ENCODE assay signal across 21 cellular contexts in genomic region chr5:80156156-80156555, GRCh38.
DNase-seq lines count a peak whose midpoint lies in the region; ATAC-seq and TF ChIP-seq lines count a peak whose summit lies in the region.
"Had no signal": no experiment of that assay in that cellular context is flagged by ENCODE, and none has a peak within 500 bp of the region (broad histone marks: within the 10 kb centered on the region; RNA-seq: fewer than 3 reads in every experiment).

No MANE protein-coding gene starts in this region.

- in situ Hi-C loops in KBM-7 (cut with MboI; ENCODE audit: low pct_unique_long_range_greater_than_20kb, low sequenced_read_pairs) = no loop called here

- peak overlapping the region in 35 of 59 donors; percentile 6 to 92 (median 41) for H3K27ac ChIP-seq in dorsolateral prefrontal cortex
- peak overlapping the region; percentile 14 for H3K27ac ChIP-seq in trophoblast cell (ENCODE audit: low read depth, low read length)
- no peak overlapping the region for H3K27ac ChIP-seq in H9 (ENCODE audit: insufficient read length, low read depth, low read length)
- H3K27ac ChIP-seq: A549, epithelial cell of prostate, Peyer's patch, VCaP had no signal

- peaks cover 1% of the 10 kb centered on the region for H3K9me3 ChIP-seq in trophoblast cell (ENCODE audit: insufficient read depth, low read depth, low read length)
- no peaks in the 10 kb centered on the region for H3K9me3 ChIP-seq in H9 (ENCODE audit: control insufficient read depth, low read depth, low read length)
- H3K9me3 ChIP-seq: A549, Peyer's patch had no signal

- no peak overlapping the region for H4K8ac ChIP-seq in trophoblast cell (ENCODE audit: low read depth, low read length)
- no peak overlapping the region for H4K8ac ChIP-seq in H9 (replicated peaks; ENCODE audit: insufficient read length, low read depth, low read length)

- H2BK20ac ChIP-seq in H9 (ENCODE audit: low read depth, low read length, poor library complexity, severe bottlenecking) = no peak overlapping the region

- no peak overlapping the region for H3K14ac ChIP-seq in trophoblast cell (ENCODE audit: low read length)
- H3K14ac ChIP-seq in H9 (ENCODE audit: insufficient read depth, low read length) = no peak overlapping the region

- H4K91ac ChIP-seq in trophoblast cell (ENCODE audit: low read depth, low read length) = no peak overlapping the region
- no peak overlapping the region for H4K91ac ChIP-seq in H9 (ENCODE audit: insufficient read length, low read depth, low read length)

- H3K56ac ChIP-seq in H9 (ENCODE audit: insufficient read length, low read depth, low read length) = no peak overlapping the region

- peaks cover 1 to 10% of the 10 kb centered on the region in 2 experiments for H3K4me1 ChIP-seq in trophoblast cell (ENCODE audit: control insufficient read depth in 1 of 2, insufficient read depth in 2 of 2, low read length in 2 of 2)
- peaks cover 13% of the 10 kb centered on the region for H3K4me1 ChIP-seq in H9 (ENCODE audit: insufficient read depth, low read length)
- H3K4me1 ChIP-seq: A549, Peyer's patch had no signal

- H3K36me3 ChIP-seq in trophoblast cell (ENCODE audit: control insufficient read depth in 1 of 2, insufficient read depth in 2 of 2, low read length in 2 of 2) = peaks cover 28 to 37% of the 10 kb centered on the region in 2 experiments

- H3K27me3 Mint-ChIP-seq in activated naive CD4-positive, alpha-beta T cell treated with anti-CD3 and anti-CD28 coated beads, Interleukin-2, amount 50 U/mL, for 24 hours = no peaks in the 10 kb centered on the region
- H3K27me3 Mint-ChIP-seq in H9 (ENCODE audit: low read depth) = no peaks in the 10 kb centered on the region
- H3K27me3 Mint-ChIP-seq: CD4-positive, CD25-positive, alpha-beta regulatory T cell; stimulated activated memory B cell treated with anti-CD40 and anti-IgM and Interleukin-4, amounts not matched to agents 10 μg/mL and 1 μg/mL and 100 μg/mL, for 72 hours had no signal

- H4K12ac ChIP-seq in trophoblast cell (ENCODE audit: low read depth, low read length) = no peak overlapping the region

- peak overlapping the region; percentile 77 for H3K27ac Mint-ChIP-seq in activated naive CD4-positive, alpha-beta T cell treated with anti-CD3 and anti-CD28 coated beads, Interleukin-2, amount 50 U/mL, for 24 hours
- H3K27ac Mint-ChIP-seq in H9 = peak overlapping the region in 1 of 3 experiments; percentile 89; a peak in 5 of 7 replicates
- H3K27ac Mint-ChIP-seq: stimulated activated memory B cell treated with anti-CD40 and anti-IgM and Interleukin-4, amounts not matched to agents 10 μg/mL and 1 μg/mL and 100 μg/mL, for 72 hours had no signal

- no peak overlapping the region for H3K4ac ChIP-seq in trophoblast cell (ENCODE audit: low read depth, low read length)
- H3K4ac ChIP-seq in H9 (ENCODE audit: low read depth, low read length) = no peak overlapping the region

- no peak overlapping the region for H2AK5ac ChIP-seq in trophoblast cell (ENCODE audit: low read length)
- no peak overlapping the region for H2AK5ac ChIP-seq in H9 (ENCODE audit: insufficient read length, low read length)

- H3K79me2 ChIP-seq in trophoblast cell (ENCODE audit: control insufficient read depth, insufficient read depth, low read length, poor library complexity) (no peaks in the 10 kb centered on the region), H9 (ENCODE audit: insufficient read depth, low read length) (no peaks in the 10 kb centered on the region)

- H2AFZ ChIP-seq in trophoblast cell (ENCODE audit: insufficient read depth, low read length, poor library complexity) (no peak overlapping the region), H9 (ENCODE audit: low read length) (no peak overlapping the region)

- peaks cover 5% of the 10 kb centered on the region for H3K79me1 ChIP-seq in trophoblast cell (ENCODE audit: low read length)
- H3K79me1 ChIP-seq in H9 (ENCODE audit: insufficient read depth, low read depth, low read length, poor library complexity, severe bottlenecking) = no peaks in the 10 kb centered on the region

- H3K4me2 ChIP-seq in trophoblast cell (ENCODE audit: low read length) = no peak overlapping the region
- no peak overlapping the region for H3K4me2 ChIP-seq in H9 (ENCODE audit: insufficient read depth, insufficient read length, low read length)
- H3K4me2 ChIP-seq: A549 had no signal

- H4K20me1 ChIP-seq in H9 (ENCODE audit: control insufficient read depth, insufficient read depth, insufficient read length) = no peaks in the 10 kb centered on the region

- no peak for DNase-seq in activated naive CD4-positive, alpha-beta T cell (lab: John Stamatoyannopoulos, UW)
- peak; percentile 24 for DNase-seq in NCI-H2227 treated with DMSO at 0.1 percent for 48 hours (lab: John Stamatoyannopoulos, UW)
- DNase-seq in dorsolateral prefrontal cortex = no peak
- peak in 1 of 2 donors; percentile 70 for DNase-seq in trophoblast cell
- no peak for DNase-seq in H9
- no peak for DNase-seq in KBM-7
- DNase-seq: activated gamma-delta T cell treated with Interleukin-2 at 50 U/mL for 16 hours; CD4-positive, CD25-positive, alpha-beta regulatory T cell; central memory CD4-positive, alpha-beta T cell; H7; MV-4-11; NCI-H774; occipital lobe; Peyer's patch; small intestine had no signal

- H4K5ac ChIP-seq in H9 (ENCODE audit: insufficient read length, low read depth, low read length) = no peak overlapping the region

- H3K4me3 ChIP-seq in dorsolateral prefrontal cortex (no peak overlapping the region), trophoblast cell (ENCODE audit: low read depth, low read length) (no peak overlapping the region)
- H3K4me3 ChIP-seq: A549, Peyer's patch had no signal

- no peak overlapping the region for H2BK15ac ChIP-seq in H9 (ENCODE audit: low read depth, low read length)

- no peak overlapping the region for H3K4me3 Mint-ChIP-seq in activated naive CD4-positive, alpha-beta T cell treated with anti-CD3 and anti-CD28 coated beads, Interleukin-2, amount 50 U/mL, for 24 hours
- H3K4me3 Mint-ChIP-seq in H9 = no peak overlapping the region
- H3K4me3 Mint-ChIP-seq: CD4-positive, CD25-positive, alpha-beta regulatory T cell; stimulated activated memory B cell treated with anti-CD40 and anti-IgM and Interleukin-4, amounts not matched to agents 10 μg/mL and 1 μg/mL and 100 μg/mL, for 72 hours had no signal

- H3T11ph ChIP-seq in H9 (ENCODE audit: low read length) = no peak overlapping the region

- ATAC-seq in GM21526 (IDR thresholded peaks at IDR 0.05; ENCODE audit: low FRiP score, unreplicated experiment) = no peak
- ATAC-seq: A549; stimulated activated memory B cell treated with anti-CD40 and anti-IgM and Interleukin-4, amounts not matched to agents 10 μg/mL and 1 μg/mL and 100 μg/mL, for 72 hours had no signal

- H3K9me3 Mint-ChIP-seq in activated naive CD4-positive, alpha-beta T cell treated with anti-CD3 and anti-CD28 coated beads, Interleukin-2, amount 50 U/mL, for 24 hours = no peaks in the 10 kb centered on the region
- H3K9me3 Mint-ChIP-seq in H9 = no peaks in the 10 kb centered on the region
- H3K9me3 Mint-ChIP-seq: CD4-positive, CD25-positive, alpha-beta regulatory T cell had no signal

- H3K9ac ChIP-seq in trophoblast cell (ENCODE audit: low read length) (no peak overlapping the region), H9 (ENCODE audit: extremely low read depth, insufficient read length, low read length) (no peak overlapping the region)

- H2BK5ac ChIP-seq in trophoblast cell (ENCODE audit: low read depth, low read length, poor library complexity) (no peak overlapping the region), H9 (ENCODE audit: insufficient read length, low read length) (no peak overlapping the region)

- no peaks in the 10 kb centered on the region for H3K23me2 ChIP-seq in H9 (ENCODE audit: insufficient read length, low read depth, low read length, poor library complexity, severe bottlenecking)

- no peak overlapping the region for H2BK12ac ChIP-seq in trophoblast cell (ENCODE audit: low read length)
- H2BK12ac ChIP-seq in H9 (ENCODE audit: insufficient read length, low read depth, low read length) = no peak overlapping the region

- H3K36me3 Mint-ChIP-seq in activated naive CD4-positive, alpha-beta T cell treated with anti-CD3 and anti-CD28 coated beads, Interleukin-2, amount 50 U/mL, for 24 hours = peaks cover 21% of the 10 kb centered on the region
- peaks cover 7 to 67% (median 11%) of the 10 kb centered on the region in 3 experiments; a peak in 6 of 7 replicates for H3K36me3 Mint-ChIP-seq in H9 (ENCODE audit: insufficient read depth in 1 of 3, low read depth in 3 of 3)

- intact Hi-C loops in dorsolateral prefrontal cortex (cut with DNase I) = loop anchor here in 1 of 2 donors (10.0 kb wide), 1 partner anchor 49 kb away; no protein-coding TSS in a partner anchor

- no peak for TF ChIP-seq CTCF in dorsolateral prefrontal cortex (IDR thresholded peaks at IDR 0.05 in 54 of 56, conservative IDR thresholded peaks at IDR 0.05 in 2 of 56; ENCODE audit: low read depth in 1 of 56, partially characterized antibody in 56 of 56)
- TF ChIP-seq CTCF in H9 (conservative IDR thresholded peaks at IDR 0.05) = no peak

- H3K23ac ChIP-seq in trophoblast cell (ENCODE audit: low read length) (no peak overlapping the region), H9 (ENCODE audit: insufficient read length, low read depth, low read length) (no peak overlapping the region)

- WGBS in trophoblast cell (ENCODE audit: extremely low coverage, insufficient coverage, insufficient read length) = no CpG with 5 or more reads among the region's 5 CpGs
- WGBS in H9 (ENCODE audit: extremely low coverage, insufficient read length, low lambda C conversion rate) = no CpG with 5 or more reads among the region's 5 CpGs

- H2BK120ac ChIP-seq in trophoblast cell (ENCODE audit: insufficient read depth, low read length, poor library complexity) = no peak overlapping the region
- no peak overlapping the region for H2BK120ac ChIP-seq in H9 (ENCODE audit: low read depth, low read length, poor library complexity, severe bottlenecking)

- H3K18ac ChIP-seq in trophoblast cell (ENCODE audit: low read length) (no peak overlapping the region), H9 (ENCODE audit: insufficient read length, low read depth, low read length) (no peak overlapping the region)

- H3K27me3 ChIP-seq in dorsolateral prefrontal cortex = no peaks in the 10 kb centered on the region
- H3K27me3 ChIP-seq in trophoblast cell (ENCODE audit: insufficient read depth, low read length) = no peaks in the 10 kb centered on the region
- no peaks in the 10 kb centered on the region for H3K27me3 ChIP-seq in H9 (ENCODE audit: insufficient read depth, low read length)
- H3K27me3 ChIP-seq: Peyer's patch had no signal

- H3K4me1 Mint-ChIP-seq in activated naive CD4-positive, alpha-beta T cell treated with anti-CD3 and anti-CD28 coated beads, Interleukin-2, amount 50 U/mL, for 24 hours = peaks cover 75% of the 10 kb centered on the region
- peaks cover 33 to 36% of the 10 kb centered on the region in 2 experiments for H3K4me1 Mint-ChIP-seq in H9
- H3K4me1 Mint-ChIP-seq: stimulated activated memory B cell treated with anti-CD40 and anti-IgM and Interleukin-4, amounts not matched to agents 10 μg/mL and 1 μg/mL and 100 μg/mL, for 72 hours had no signal
